10 cellular contexts compared by ENCODE assay signal in genomic region chr3:71478568-71478967, GRCh38.
DNase-seq lines count a peak whose midpoint lies in the region; ATAC-seq and TF ChIP-seq lines count a peak whose summit lies in the region.
"Had no signal": no experiment of that assay in that cellular context is flagged by ENCODE, and none has a peak within 500 bp of the region (broad histone marks: within the 10 kb centered on the region; RNA-seq: fewer than 3 reads in every experiment).

No MANE protein-coding gene starts in this region.

- BruUV-seq in PC-3 (replicated peaks; lab: Mats Ljungman, UMichigan), result no TSS peak

- H3K9ac ChIP-seq in PC-3 (ENCODE audit: low read length), result no peak overlapping the region

- H3K27ac ChIP-seq in PC-3 (ENCODE audit: low read length), result no peak overlapping the region
- H3K27ac ChIP-seq in epithelial cell of prostate, result no peak overlapping the region
- H3K27ac ChIP-seq: skin epidermis had no signal

- no peaks in the 10 kb centered on the region for H3K9me2 ChIP-seq in PC-3 (replicated peaks; ENCODE audit: low read length)

- TF ChIP-seq CTCF in PC-3 (conservative IDR thresholded peaks at IDR 0.05; ENCODE audit: low read depth, low read length), result no peak

- H4K20me1 ChIP-seq in PC-3 (ENCODE audit: low read length), result no peaks in the 10 kb centered on the region

- intact Hi-C loops in PC-3 (cut with micrococcal nuclease), result no loop called here

- H2AFZ ChIP-seq in PC-3 (ENCODE audit: low read length), result no peak overlapping the region

- H3K4me2 ChIP-seq in PC-3 (ENCODE audit: low read length), result no peak overlapping the region

- no peak overlapping the region for H3K4me3 ChIP-seq in PC-3 (ENCODE audit: low read length)
- H3K4me3 ChIP-seq: skin epidermis had no signal

- H3K27me3 ChIP-seq in PC-3 (ENCODE audit: low read length), result no peaks in the 10 kb centered on the region

- no peaks in the 10 kb centered on the region for H3F3A ChIP-seq in PC-3 (ENCODE audit: low read length, unreplicated experiment)

- no peaks in the 10 kb centered on the region for H3K79me2 ChIP-seq in PC-3 (ENCODE audit: low read length)

- DNase-seq in PC-3 (peak; percentile 48), epithelial cell of prostate (ENCODE audit: low read depth, low spot score) (peak; percentile 10), NCI-H82 (lab: John Stamatoyannopoulos, UW) (no peak)
- DNase-seq in activated CD8-positive, alpha-beta memory T cell treated with anti-CD3 and anti-CD28 coated beads, Interleukin-2, amount 50 U/mL, for 24 hours (ENCODE audit: extremely low read depth), result peak; percentile 42
- peak; percentile 53 to 70 (median 67) for DNase-seq in stimulated activated CD4-positive, alpha-beta T cell treated with anti-CD3 and anti-CD28 coated beads, TNF-alpha, amount 100 ng/mL, for 24 hours (ENCODE audit: low read depth in 3 of 3)
- DNase-seq: DMS79 had no signal

- ATAC-seq in PC-3 (no peak), HG03442 (IDR thresholded peaks at IDR 0.05; ENCODE audit: unreplicated experiment) (no peak), HG02571 (IDR thresholded peaks at IDR 0.05; ENCODE audit: unreplicated experiment) (no peak), GM21515 (IDR thresholded peaks at IDR 0.05; ENCODE audit: unreplicated experiment) (no peak)

- POLR2A ChIA-PET in PC-3 (lab: Charles Lee; ENCODE audit: unreplicated experiment), result no interaction called here

- no peaks in the 10 kb centered on the region for H3K4me1 ChIP-seq in PC-3 (ENCODE audit: insufficient read depth, low read length)

- CTCF ChIA-PET in PC-3 (lab: Charles Lee), result no interaction called here

- H3K9me3 ChIP-seq in PC-3 (ENCODE audit: low read length), result no peaks in the 10 kb centered on the region

- no peaks in the 10 kb centered on the region for H3K36me3 ChIP-seq in PC-3 (ENCODE audit: low read depth, low read length)
